ENCODE assay signal across 23 cellular contexts in genomic region chr5:39132128-39132447, GRCh38. TPM values are rescaled to one million over a fixed set of nuclear protein-coding genes. Genes with fewer than 3 reads are reported as not detected.
DNase-seq lines count a peak whose midpoint lies in the region; TF ChIP-seq lines count a peak whose summit lies in the region.
"Had no signal": no experiment of that assay in that cellular context is flagged by ENCODE, and none has a peak within 500 bp of the region (broad histone marks: within the 10 kb centered on the region; RNA-seq: fewer than 3 reads in every experiment).

No MANE protein-coding gene starts in this region.

- CTCF ChIA-PET in activated naive CD4-positive, alpha-beta T cell treated with anti-CD3 and anti-CD28 coated beads, Interleukin-2, amount 10 ng/mL, durations not matched to agents 7 days and 5 days (lab: Charles Lee), result no interaction called here

- H3K4me1 ChIP-seq in tibial artery, result no peaks in the 10 kb centered on the region
- H3K4me1 ChIP-seq: right atrium auricular region had no signal

- H3K27me3 ChIP-seq in tibial artery, result no peaks in the 10 kb centered on the region
- H3K27me3 ChIP-seq: right atrium auricular region, tibial nerve had no signal

- TF ChIP-seq CTCF in foreskin fibroblast (IDR thresholded peaks at IDR 0.05; ENCODE audit: low read depth, low read length) (no peak), tibial artery (IDR thresholded peaks at IDR 0.05) (no peak)

- H3K27ac ChIP-seq in caudate nucleus (ENCODE audit: low read depth, low read length) (peak overlapping the region; percentile 84), substantia nigra (ENCODE audit: low read depth, low read length, poor library complexity, severe bottlenecking) (peak overlapping the region; percentile 78), tibial artery (no peak overlapping the region)
- H3K27ac ChIP-seq: epithelial cell of prostate, right atrium auricular region, tibial nerve, WERI-Rb-1 had no signal

- H3K36me3 ChIP-seq in tibial artery, result no peaks in the 10 kb centered on the region
- H3K36me3 ChIP-seq: right atrium auricular region, tibial nerve, WERI-Rb-1 had no signal

- H3K4me3 ChIP-seq in foreskin fibroblast (ENCODE audit: low read depth in 1 of 2, low read length in 2 of 2) (no peak overlapping the region), tibial artery (no peak overlapping the region)
- H3K4me3 ChIP-seq: right atrium auricular region, tibial nerve had no signal

- no peaks in the 10 kb centered on the region for H3K27me3 Mint-ChIP-seq in activated naive CD4-positive, alpha-beta T cell treated with anti-CD3 and anti-CD28 coated beads, Interleukin-2, amount 50 U/mL, for 24 hours
- H3K27me3 Mint-ChIP-seq in activated naive CD4-positive, alpha-beta T cell treated with anti-CD3 and anti-CD28 coated beads, Interleukin-2, amount 10 ng/mL, durations not matched to agents 7 days and 5 days, result no peaks in the 10 kb centered on the region
- H3K27me3 Mint-ChIP-seq: stimulated activated memory B cell treated with anti-CD40 and anti-IgM and Interleukin-4, amounts not matched to agents 10 μg/mL and 1 μg/mL and 100 μg/mL, for 72 hours had no signal

- intact Hi-C loops in tibial artery (cut with DNase I; ENCODE audit: low total_unique reads), result no loop called here

- no peaks in the 10 kb centered on the region for H3K9me3 Mint-ChIP-seq in activated naive CD4-positive, alpha-beta T cell treated with anti-CD3 and anti-CD28 coated beads, Interleukin-2, amount 50 U/mL, for 24 hours
- H3K9me3 Mint-ChIP-seq in activated naive CD4-positive, alpha-beta T cell treated with anti-CD3 and anti-CD28 coated beads, Interleukin-2, amount 10 ng/mL, durations not matched to agents 7 days and 5 days, result no peaks in the 10 kb centered on the region
- H3K9me3 Mint-ChIP-seq: immature natural killer cell; nephron progenitor cell; stimulated activated memory B cell treated with anti-CD40 and anti-IgM and Interleukin-4, amounts not matched to agents 10 μg/mL and 1 μg/mL and 100 μg/mL, for 72 hours had no signal

- H3K4me3 Mint-ChIP-seq in activated naive CD4-positive, alpha-beta T cell treated with anti-CD3 and anti-CD28 coated beads, Interleukin-2, amount 50 U/mL, for 24 hours, result no peak overlapping the region
- no peak overlapping the region for H3K4me3 Mint-ChIP-seq in activated naive CD4-positive, alpha-beta T cell treated with anti-CD3 and anti-CD28 coated beads, Interleukin-2, amount 10 ng/mL, durations not matched to agents 7 days and 5 days
- H3K4me3 Mint-ChIP-seq: immature natural killer cell; nephron progenitor cell; stimulated activated memory B cell treated with anti-CD40 and anti-IgM and Interleukin-4, amounts not matched to agents 10 μg/mL and 1 μg/mL and 100 μg/mL, for 72 hours had no signal

- no peaks in the 10 kb centered on the region for H3K9me3 ChIP-seq in tibial artery
- H3K9me3 ChIP-seq: right atrium auricular region, tibial nerve had no signal

- H3K27ac Mint-ChIP-seq in activated naive CD4-positive, alpha-beta T cell treated with anti-CD3 and anti-CD28 coated beads, Interleukin-2, amount 50 U/mL, for 24 hours, result peak overlapping the region; percentile 78
- no peak overlapping the region for H3K27ac Mint-ChIP-seq in activated naive CD4-positive, alpha-beta T cell treated with anti-CD3 and anti-CD28 coated beads, Interleukin-2, amount 10 ng/mL, durations not matched to agents 7 days and 5 days
- H3K27ac Mint-ChIP-seq: nephron progenitor cell; stimulated activated memory B cell treated with anti-CD40 and anti-IgM and Interleukin-4, amounts not matched to agents 10 μg/mL and 1 μg/mL and 100 μg/mL, for 72 hours had no signal

- no peak for DNase-seq in activated naive CD4-positive, alpha-beta T cell treated with anti-CD3 and anti-CD28 coated beads, Interleukin-2, amount 10 ng/mL, durations not matched to agents 7 days and 5 days
- DNase-seq in caudate nucleus (lab: John Stamatoyannopoulos, UW), result peak in 30 of 61 donors; percentile 2 to 60 (median 19)
- peak; percentile 19 for DNase-seq in myocyte (ENCODE audit: low read depth)
- peak in 25 of 49 donors; percentile 6 to 63 (median 14) for DNase-seq in substantia nigra (lab: John Stamatoyannopoulos, UW)
- no peak for DNase-seq in A172 (ENCODE audit: low spot score)
- no peak for DNase-seq in foreskin fibroblast
- no peak for DNase-seq in tibial artery
- DNase-seq: activated CD8-positive, alpha-beta memory T cell treated with anti-CD3 and anti-CD28 coated beads for 24 hours; activated effector memory CD4-positive, alpha-beta T cell treated with Interleukin-2 at 50 U/mL for 16 hours; cortex of kidney; immature natural killer cell; NCI-H1417 treated with DMSO at 0.1 percent for 48 hours; NCI-H524 treated with DMSO at 0.1 percent for 48 hours; nephron progenitor cell; SHP77; stimulated activated CD4-positive, alpha-beta T cell treated with anti-CD3 and anti-CD28 coated beads, Interleukin-15, amount 100 ng/mL, for 24 hours; T-helper 2 cell; WERI-Rb-1 had no signal

- peaks cover 68% of the 10 kb centered on the region for H3K4me1 Mint-ChIP-seq in activated naive CD4-positive, alpha-beta T cell treated with anti-CD3 and anti-CD28 coated beads, Interleukin-2, amount 50 U/mL, for 24 hours
- peaks cover 4% of the 10 kb centered on the region for H3K4me1 Mint-ChIP-seq in activated naive CD4-positive, alpha-beta T cell treated with anti-CD3 and anti-CD28 coated beads, Interleukin-2, amount 10 ng/mL, durations not matched to agents 7 days and 5 days
- H3K4me1 Mint-ChIP-seq: nephron progenitor cell; stimulated activated memory B cell treated with anti-CD40 and anti-IgM and Interleukin-4, amounts not matched to agents 10 μg/mL and 1 μg/mL and 100 μg/mL, for 72 hours had no signal

- H3K36me3 Mint-ChIP-seq in activated naive CD4-positive, alpha-beta T cell treated with anti-CD3 and anti-CD28 coated beads, Interleukin-2, amount 50 U/mL, for 24 hours, result peaks cover 39% of the 10 kb centered on the region
- H3K36me3 Mint-ChIP-seq in activated naive CD4-positive, alpha-beta T cell treated with anti-CD3 and anti-CD28 coated beads, Interleukin-2, amount 10 ng/mL, durations not matched to agents 7 days and 5 days, result peaks cover 78% of the 10 kb centered on the region
- H3K36me3 Mint-ChIP-seq: stimulated activated memory B cell treated with anti-CD40 and anti-IgM and Interleukin-4, amounts not matched to agents 10 μg/mL and 1 μg/mL and 100 μg/mL, for 72 hours had no signal

RNA-seq across cellular contexts. Expression of gene RICTOR, which starts 57.9 kb away (rescaled TPM):
- 28.5 and 38.3 TPM in 2 replicates for total RNA-seq in myocyte
- polyA plus RNA-seq in myocyte (2012), result 3.4 TPM
- 18.7 and 21.0 TPM in 2 replicates for total RNA-seq in A172 (2014; rRNA removed; shearing (Covaris generic))

Comparison
In these comparisons a context has a peak if more than half of its experiments do, and no peak if none do; other contexts are left out.
1. DNase-seq: peak in myocyte (single experiment) and substantia nigra (25 of 49); none in activated naive CD4-positive, alpha-beta T cell treated with anti-CD3 and anti-CD28 coated beads, Interleukin-2, amount 10 ng/mL, durations not matched to agents 7 days and 5 days (single experiment), A172 (single experiment), foreskin fibroblast (0 of 2) and tibial artery (0 of 2).
2. H3K27ac ChIP-seq: peak in caudate nucleus (single experiment) and substantia nigra (single experiment); none in tibial artery (0 of 2).